22 cellular contexts compared by ENCODE assay signal in genomic region chr2:15532996-15533395, GRCh38.
"Had no signal": no experiment of that assay in that cellular context is flagged by ENCODE, and none has a peak within 500 bp of the region (broad histone marks: within the 10 kb centered on the region; RNA-seq: fewer than 3 reads in every experiment).

No MANE protein-coding gene starts in this region.

- H3K9ac ChIP-seq: KMS-11 had no signal

- H3K27ac ChIP-seq: HL-60, KMS-11, RWPE1 had no signal

- FAIRE-seq: HTR-8/SVneo, K562 had no signal

- DNase-seq: Kasumi-1; MM.1S; NCI-H1092 treated with DMSO at 0.1 percent for 48 hours; NCI-H1436 treated with DMSO at 0.1 percent for 48 hours; NCI-H1694; NCI-H187 treated with DMSO at 0.1 percent for 48 hours; NCI-H2081; NCI-H2107; NCI-H226; NCI-H446; NCI-H510A; NCI-H524 treated with DMSO at 0.1 percent for 48 hours; NCI-H69; NCI-H774; NK-92 treated with Interleukin-12 subunit alpha and Interleukin-12 subunit beta, amount 100 ng/mL, for 24 hours; PC-3; SHP77 had no signal

- H3K4me3 ChIP-seq: K562 had no signal

- H3K4me2 ChIP-seq: KMS-11 had no signal
